ENCODE assay signal across 1 cellular context in the genomic region with DNA sequence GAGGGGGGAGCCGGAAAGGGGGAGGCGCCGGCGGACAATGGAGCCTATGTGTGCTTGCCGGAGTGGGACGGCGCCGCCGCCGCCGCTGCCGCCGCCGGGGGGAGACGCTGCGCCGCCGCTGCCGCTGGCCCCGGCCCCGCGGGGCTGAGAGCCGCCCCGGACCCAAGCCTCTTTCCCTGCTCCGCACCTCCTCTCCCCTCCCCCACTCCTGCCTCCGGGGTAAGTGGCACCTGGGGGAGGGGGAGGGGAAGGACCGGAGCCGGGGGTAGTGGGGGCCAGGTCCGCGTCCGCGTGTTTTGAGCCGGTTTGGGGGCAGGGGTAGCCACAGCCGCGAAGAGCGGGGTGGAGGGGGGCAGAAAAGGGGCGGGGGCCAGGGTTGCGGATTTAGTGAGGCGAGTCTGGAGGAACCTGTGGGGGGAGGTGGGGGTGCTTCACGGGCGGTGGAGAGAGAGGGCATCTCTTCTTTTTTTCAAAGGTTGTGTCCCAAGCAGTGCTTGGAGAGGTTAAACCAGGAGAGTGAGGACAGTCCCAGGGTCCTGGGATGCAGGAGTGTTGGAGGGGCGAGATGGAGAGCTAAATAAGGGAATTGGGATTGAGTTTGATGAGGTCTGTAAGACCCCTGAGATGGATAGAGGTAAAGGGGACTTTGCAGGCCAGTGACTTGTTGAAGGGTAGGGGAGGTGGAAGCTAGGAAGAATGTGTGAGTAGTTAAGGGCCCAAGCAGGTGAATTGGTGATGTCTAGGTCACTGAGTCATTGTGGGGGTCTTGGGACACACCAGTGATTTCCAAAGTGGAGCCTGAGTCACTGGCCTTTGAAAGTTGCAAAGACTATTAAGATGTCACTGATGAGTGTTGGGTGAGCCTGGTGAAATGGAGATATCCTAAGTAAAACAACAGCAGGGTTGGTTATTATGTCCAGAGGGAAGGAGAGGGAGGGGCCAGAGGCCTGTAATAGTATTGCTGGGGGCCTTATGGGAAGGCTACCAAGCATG.
TF ChIP-seq lines count a peak whose summit lies in the region.

No MANE protein-coding gene starts in this region.

TF ChIP-seq in HEK293, 187 proteins besides CTCF, POLR2A, EP300 and RAD21 (continued from another document):
- TF ChIP-seq, protein P1, sequence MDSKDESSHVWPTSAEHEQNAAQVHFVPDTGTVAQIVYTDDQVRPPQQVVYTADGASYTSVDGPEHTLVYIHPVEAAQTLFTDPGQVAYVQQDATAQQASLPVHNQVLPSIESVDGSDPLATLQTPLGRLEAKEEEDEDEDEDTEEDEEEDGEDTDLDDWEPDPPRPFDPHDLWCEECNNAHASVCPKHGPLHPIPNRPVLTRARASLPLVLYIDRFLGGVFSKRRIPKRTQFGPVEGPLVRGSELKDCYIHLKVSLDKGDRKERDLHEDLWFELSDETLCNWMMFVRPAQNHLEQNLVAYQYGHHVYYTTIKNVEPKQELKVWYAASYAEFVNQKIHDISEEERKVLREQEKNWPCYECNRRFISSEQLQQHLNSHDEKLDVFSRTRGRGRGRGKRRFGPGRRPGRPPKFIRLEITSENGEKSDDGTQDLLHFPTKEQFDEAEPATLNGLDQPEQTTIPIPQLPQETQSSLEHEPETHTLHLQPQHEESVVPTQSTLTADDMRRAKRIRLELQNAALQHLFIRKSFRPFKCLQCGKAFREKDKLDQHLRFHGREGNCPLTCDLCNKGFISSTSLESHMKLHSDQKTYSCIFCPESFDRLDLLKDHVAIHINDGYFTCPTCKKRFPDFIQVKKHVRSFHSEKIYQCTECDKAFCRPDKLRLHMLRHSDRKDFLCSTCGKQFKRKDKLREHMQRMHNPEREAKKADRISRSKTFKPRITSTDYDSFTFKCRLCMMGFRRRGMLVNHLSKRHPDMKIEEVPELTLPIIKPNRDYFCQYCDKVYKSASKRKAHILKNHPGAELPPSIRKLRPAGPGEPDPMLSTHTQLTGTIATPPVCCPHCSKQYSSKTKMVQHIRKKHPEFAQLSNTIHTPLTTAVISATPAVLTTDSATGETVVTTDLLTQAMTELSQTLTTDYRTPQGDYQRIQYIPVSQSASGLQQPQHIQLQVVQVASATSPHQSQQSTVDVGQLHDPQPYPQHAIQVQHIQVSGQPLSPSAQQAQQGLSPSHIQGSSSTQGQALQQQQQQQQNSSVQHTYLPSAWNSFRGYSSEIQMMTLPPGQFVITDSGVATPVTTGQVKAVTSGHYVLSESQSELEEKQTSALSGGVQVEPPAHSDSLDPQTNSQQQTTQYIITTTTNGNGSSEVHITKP (tag by site-specific recombination; IDR thresholded peaks at IDR 0.05), result 0 out of 2 replicates have a peak, but pooled peaks have one; percentile 28
- peak; percentile 85 for TF ChIP-seq ZNF10 (tag by site-specific recombination; IDR thresholded peaks at IDR 0.05)
- peak; percentile 77 for TF ChIP-seq ZNF335 (tag by site-specific recombination; conservative IDR thresholded peaks at IDR 0.05)
- no peak for TF ChIP-seq GLI2 (tag by site-specific recombination; IDR thresholded peaks at IDR 0.05; ENCODE audit: borderline replicate concordance, low read depth)
- peak; percentile 68; the same call in 1 of the 2 replicates for TF ChIP-seq ZBTB17 (tag by site-specific recombination; IDR thresholded peaks at IDR 0.05)
- TF ChIP-seq, protein P2, sequence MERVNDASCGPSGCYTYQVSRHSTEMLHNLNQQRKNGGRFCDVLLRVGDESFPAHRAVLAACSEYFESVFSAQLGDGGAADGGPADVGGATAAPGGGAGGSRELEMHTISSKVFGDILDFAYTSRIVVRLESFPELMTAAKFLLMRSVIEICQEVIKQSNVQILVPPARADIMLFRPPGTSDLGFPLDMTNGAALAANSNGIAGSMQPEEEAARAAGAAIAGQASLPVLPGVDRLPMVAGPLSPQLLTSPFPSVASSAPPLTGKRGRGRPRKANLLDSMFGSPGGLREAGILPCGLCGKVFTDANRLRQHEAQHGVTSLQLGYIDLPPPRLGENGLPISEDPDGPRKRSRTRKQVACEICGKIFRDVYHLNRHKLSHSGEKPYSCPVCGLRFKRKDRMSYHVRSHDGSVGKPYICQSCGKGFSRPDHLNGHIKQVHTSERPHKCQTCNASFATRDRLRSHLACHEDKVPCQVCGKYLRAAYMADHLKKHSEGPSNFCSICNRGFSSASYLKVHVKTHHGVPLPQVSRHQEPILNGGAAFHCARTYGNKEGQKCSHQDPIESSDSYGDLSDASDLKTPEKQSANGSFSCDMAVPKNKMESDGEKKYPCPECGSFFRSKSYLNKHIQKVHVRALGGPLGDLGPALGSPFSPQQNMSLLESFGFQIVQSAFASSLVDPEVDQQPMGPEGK (tag by site-specific recombination; IDR thresholded peaks at IDR 0.05), result peak; percentile 41; the same call in 1 of the 2 replicates
- peak; percentile 14; the same call in 1 of the 2 replicates for TF ChIP-seq GLIS2 (tag by site-specific recombination; IDR thresholded peaks at IDR 0.05)
- TF ChIP-seq OVOL3 (tag by site-specific recombination; IDR thresholded peaks at IDR 0.05), result no peak
- TF ChIP-seq SP7 (tag by site-specific recombination; IDR thresholded peaks at IDR 0.05), result peak; percentile 52
- TF ChIP-seq ZSCAN16 (tag by site-specific recombination; IDR thresholded peaks at IDR 0.05), result 0 out of 2 replicates have a peak, but pooled peaks have one; percentile 34
- TF ChIP-seq ZNF169 (tag by site-specific recombination; IDR thresholded peaks at IDR 0.05), result no peak
- TF ChIP-seq ZNF366 (tag by site-specific recombination; conservative IDR thresholded peaks at IDR 0.05), result 0 out of 2 replicates have a peak, but pooled peaks have one; percentile 6
- peak; percentile 39; the same call in 1 of the 2 replicates for TF ChIP-seq ZNF76 (tag by site-specific recombination; IDR thresholded peaks at IDR 0.05; ENCODE audit: borderline replicate concordance, low read depth)
- 0 out of 2 replicates have a peak, but pooled peaks have one; percentile 49 for TF ChIP-seq ZEB2 (tag by site-specific recombination; IDR thresholded peaks at IDR 0.05)
- no peak for TF ChIP-seq MZF1 (tag by site-specific recombination; IDR thresholded peaks at IDR 0.05; ENCODE audit: borderline replicate concordance)
- TF ChIP-seq ZBTB20 (tag by site-specific recombination; IDR thresholded peaks at IDR 0.05), result 0 out of 2 replicates have a peak, but pooled peaks have one; percentile 21
- TF ChIP-seq SP3 (tag by site-specific recombination; IDR thresholded peaks at IDR 0.05), result peak; percentile 30; the same call in 1 of the 2 replicates
